Comparison of ENCODE assay signal across 17 cellular contexts in the genomic region with DNA sequence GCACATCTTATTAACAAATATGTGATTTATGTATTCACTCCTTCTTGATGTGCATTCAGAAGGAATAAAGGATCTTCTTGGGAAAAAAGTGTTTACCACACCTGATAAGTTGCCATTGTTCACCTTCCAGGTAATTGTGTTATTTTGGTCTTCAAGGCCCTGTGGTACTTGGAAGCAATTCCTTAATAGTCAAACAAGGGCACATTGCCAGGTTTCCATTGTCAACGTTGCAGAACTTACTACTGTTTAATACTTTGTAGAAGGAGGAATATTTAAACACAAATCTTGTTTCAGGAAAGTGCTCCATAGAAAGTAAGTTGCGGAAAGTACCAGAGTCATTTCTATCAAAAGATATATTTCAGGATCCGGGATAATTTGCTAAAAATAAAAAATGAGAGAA.
A peak's percentile ranks its signal among the peaks of the same experiment; 100 is the strongest.
DNase-seq lines count a peak whose midpoint lies in the region; ATAC-seq and TF ChIP-seq lines count a peak whose summit lies in the region.
"Had no signal": no experiment of that assay in that cellular context is flagged by ENCODE, and none has a peak within 500 bp of the region (broad histone marks: within the 10 kb centered on the region; RNA-seq: fewer than 3 reads in every experiment).

No MANE protein-coding gene starts in this region.

- DNase-seq in SK-N-SH (no peak), left lung (no peak), thyroid gland (peak; percentile 48 to 55), amniotic stem cell (lab: John Stamatoyannopoulos, UW) (no peak), MM.1S (no peak)
- DNase-seq: 8988T; activated CD8-positive, alpha-beta T cell treated with anti-CD3 and anti-CD28 coated beads for 36 hours; CD8-positive, alpha-beta memory T cell; effector memory CD4-positive, alpha-beta T cell; GDM1; left cardiac atrium; NCI-H2171; stimulated activated CD4-positive, alpha-beta T cell treated with anti-CD3 and anti-CD28 coated beads, Interleukin-4, amount 100 ng/mL, for 1 hour; uterus had no signal

- no peak for TF ChIP-seq EP300 in SK-N-SH (IDR thresholded peaks at IDR 0.05; ENCODE audit: borderline replicate concordance in 1 of 2, low read depth in 1 of 2, low read length in 1 of 2)

- peaks cover 2 to 15% of the 10 kb centered on the region in 2 experiments; a peak in 2 of 4 replicates for H3K4me1 ChIP-seq in SK-N-SH (ENCODE audit: control insufficient read depth in 1 of 2, insufficient read depth in 2 of 2, low read depth in 1 of 2, low read length in 1 of 2)
- H3K4me1 ChIP-seq in left lung: peaks cover 6 to 12% of the 10 kb centered on the region in 2 donors
- peaks cover 14 to 18% of the 10 kb centered on the region in 2 donors for H3K4me1 ChIP-seq in thyroid gland
- H3K4me1 ChIP-seq in MM.1S (ENCODE audit: low read length): no peaks in the 10 kb centered on the region
- H3K4me1 ChIP-seq: uterus had no signal

- H3K4me3 ChIP-seq in SK-N-SH (ENCODE audit: low read depth in 2 of 2, low read length in 1 of 2) (peak overlapping the region in 1 of 2 experiments; percentile 19; a peak in 1 of 4 replicates), left lung (no peak overlapping the region), thyroid gland (replicated peaks in 1 of 3) (no peak overlapping the region), MM.1S (ENCODE audit: low read length) (no peak overlapping the region)
- H3K4me3 ChIP-seq: uterus had no signal

- H4K20me1 ChIP-seq in SK-N-SH (ENCODE audit: insufficient read depth) (no peaks in the 10 kb centered on the region), MM.1S (ENCODE audit: insufficient read depth, low read length) (no peaks in the 10 kb centered on the region)

- H3K79me2 ChIP-seq in SK-N-SH (ENCODE audit: insufficient read depth) (no peaks in the 10 kb centered on the region), MM.1S (ENCODE audit: low read length) (no peaks in the 10 kb centered on the region)

- peaks cover 31% of the 10 kb centered on the region for H3F3A ChIP-seq in SK-N-SH (replicated peaks; ENCODE audit: insufficient read depth)
- H3F3A ChIP-seq in MM.1S (ENCODE audit: insufficient read depth, low read length): no peaks in the 10 kb centered on the region

- H3K9me2 ChIP-seq in SK-N-SH (no peaks in the 10 kb centered on the region), MM.1S (replicated peaks; ENCODE audit: insufficient read depth, low read length) (no peaks in the 10 kb centered on the region)

- H2AFZ ChIP-seq in SK-N-SH (ENCODE audit: low read depth) (peak overlapping the region; percentile 42; the same call in 1 of the 2 replicates), MM.1S (ENCODE audit: low read length) (no peak overlapping the region)

- CTCF ChIA-PET in SK-N-SH (lab: Yijun Ruan, JAX): no interaction called here

- 40% methylated on average over 3 of the region's 3 CpGs for WGBS in SK-N-SH (ENCODE audit: low lambda C conversion rate)
- 43 to 52% methylated on average over 3 of the region's 3 CpGs for WGBS in thyroid gland, 2 donors

- H3K36me3 ChIP-seq in SK-N-SH (replicated peaks in 1 of 2; ENCODE audit: control insufficient read depth in 1 of 2, insufficient read depth in 2 of 2, low read length in 1 of 2) (no peaks in the 10 kb centered on the region), left lung (no peaks in the 10 kb centered on the region), thyroid gland (no peaks in the 10 kb centered on the region), MM.1S (replicated peaks; ENCODE audit: insufficient read depth, low read length) (no peaks in the 10 kb centered on the region)
- H3K36me3 ChIP-seq: uterus had no signal

- POLR2A ChIA-PET in SK-N-SH (lab: Yijun Ruan, JAX): no interaction called here

- peak overlapping the region; percentile 65 for H3K9ac ChIP-seq in SK-N-SH
- no peak overlapping the region for H3K9ac ChIP-seq in MM.1S (ENCODE audit: low read length)

- H3K27ac ChIP-seq in SK-N-SH (ENCODE audit: low read depth in 2 of 2, low read length in 1 of 2): peak overlapping the region; percentile 35 to 100; a peak in 3 of 4 replicates
- H3K27ac ChIP-seq in cingulate gyrus (ENCODE audit: low read depth, low read length): peak overlapping the region; percentile 92
- peak overlapping the region; percentile 31 to 36 for H3K27ac ChIP-seq in left lung
- H3K27ac ChIP-seq in thyroid gland: peak overlapping the region; percentile 31 to 61 (median 35)
- H3K27ac ChIP-seq in MM.1S (ENCODE audit: low read length): no peak overlapping the region
- H3K27ac ChIP-seq: uterus had no signal

- TF ChIP-seq RAD21 in SK-N-SH (IDR thresholded peaks at IDR 0.05; ENCODE audit: low read length): no peak

- H3K27me3 ChIP-seq in SK-N-SH (ENCODE audit: insufficient read depth) (no peaks in the 10 kb centered on the region), left lung (no peaks in the 10 kb centered on the region), thyroid gland (no peaks in the 10 kb centered on the region), MM.1S (replicated peaks; ENCODE audit: insufficient read depth, low read length) (no peaks in the 10 kb centered on the region)
- H3K27me3 ChIP-seq: uterus had no signal

- intact Hi-C loops in left lung (cut with DNase I) (no loop called here), thyroid gland (cut with DNase I) (no loop called here)

- peak overlapping the region; percentile 55; the same call in 1 of the 2 replicates for H3K4me2 ChIP-seq in SK-N-SH
- no peak overlapping the region for H3K4me2 ChIP-seq in MM.1S (ENCODE audit: low read depth, low read length)

- H3K9me3 ChIP-seq in SK-N-SH: no peaks in the 10 kb centered on the region
- no peaks in the 10 kb centered on the region for H3K9me3 ChIP-seq in left lung
- H3K9me3 ChIP-seq in thyroid gland: no peaks in the 10 kb centered on the region
- no peaks in the 10 kb centered on the region for H3K9me3 ChIP-seq in MM.1S (replicated peaks; ENCODE audit: insufficient read depth, low read length)
- H3K9me3 ChIP-seq: uterus had no signal

- no peak for ATAC-seq in SK-N-SH treated with all-trans-retinoic acid at 6 μM for 48 hours
- ATAC-seq in left lung: peak; percentile 57
- no peak for ATAC-seq in GM19463 (IDR thresholded peaks at IDR 0.05; ENCODE audit: unreplicated experiment)
- ATAC-seq: activated CD8-positive, alpha-beta T cell treated with anti-CD3 and anti-CD28 coated beads for 36 hours; left cardiac atrium had no signal

- no peak for TF ChIP-seq CTCF in SK-N-SH (IDR thresholded peaks at IDR 0.05)
- TF ChIP-seq CTCF in left lung (IDR thresholded peaks at IDR 0.05): no peak
- no peak for TF ChIP-seq CTCF in thyroid gland (IDR thresholded peaks at IDR 0.05)
- no peak for TF ChIP-seq CTCF in MM.1S (IDR thresholded peaks at IDR 0.05; ENCODE audit: low read length)

- no peak for TF ChIP-seq POLR2A in thyroid gland (IDR thresholded peaks at IDR 0.05)

TF ChIP-seq in SK-N-SH, 30 proteins besides CTCF, POLR2A, EP300 and RAD21:
- no peak for TF ChIP-seq RCOR1 (IDR thresholded peaks at IDR 0.05; ENCODE audit: low read length)
- TF ChIP-seq, protein P1, sequence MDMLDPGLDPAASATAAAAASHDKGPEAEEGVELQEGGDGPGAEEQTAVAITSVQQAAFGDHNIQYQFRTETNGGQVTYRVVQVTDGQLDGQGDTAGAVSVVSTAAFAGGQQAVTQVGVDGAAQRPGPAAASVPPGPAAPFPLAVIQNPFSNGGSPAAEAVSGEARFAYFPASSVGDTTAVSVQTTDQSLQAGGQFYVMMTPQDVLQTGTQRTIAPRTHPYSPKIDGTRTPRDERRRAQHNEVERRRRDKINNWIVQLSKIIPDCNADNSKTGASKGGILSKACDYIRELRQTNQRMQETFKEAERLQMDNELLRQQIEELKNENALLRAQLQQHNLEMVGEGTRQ (IDR thresholded peaks at IDR 0.05; ENCODE audit: borderline replicate concordance, low read depth, low read length): no peak
- TF ChIP-seq TCF12 (IDR thresholded peaks at IDR 0.05): no peak
TF ChIP-seq in SK-N-SH: peak in this region for 0.

TF ChIP-seq in SK-N-SH treated with all-trans-retinoic acid at 6 μM for 48 hours, 23 proteins besides CTCF, POLR2A, EP300 and RAD21:
- no peak for TF ChIP-seq ZC3H10 (CRISPR knock-in tag; IDR thresholded peaks at IDR 0.05)

Comparison
In these comparisons a context has a peak if more than half of its experiments do, and no peak if none do; other contexts are left out.
1. DNase-seq: peak in thyroid gland (2 of 2); none in SK-N-SH (single experiment), left lung (0 of 2), amniotic stem cell (single experiment) and MM.1S (single experiment).